ENCODE assay signal across 8 cellular contexts in the genomic region with DNA sequence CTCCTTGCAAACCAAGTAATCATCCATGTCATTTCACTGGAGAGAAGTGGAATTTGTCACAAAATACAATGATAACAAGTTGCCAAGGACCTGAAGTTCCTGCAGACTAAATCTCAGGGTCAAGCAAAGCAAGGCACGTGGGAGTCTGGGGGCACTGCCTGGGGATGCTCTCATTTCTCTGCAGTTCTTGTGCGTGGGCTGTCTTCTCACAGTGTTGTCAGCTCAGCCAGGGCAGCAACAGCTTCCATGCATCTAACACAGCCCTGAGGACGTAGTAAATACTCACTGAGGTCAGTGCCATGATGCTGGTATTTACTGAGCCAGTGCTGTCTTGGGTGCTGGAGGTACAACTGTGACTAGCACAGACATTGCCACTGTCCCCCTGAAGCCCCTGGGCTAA.
"Had no signal": no experiment of that assay in that cellular context is flagged by ENCODE, and none has a peak within 500 bp of the region (broad histone marks: within the 10 kb centered on the region; RNA-seq: fewer than 3 reads in every experiment).

No MANE protein-coding gene starts in this region.

- H3K27ac ChIP-seq: GM23248 had no signal

- H2AFZ ChIP-seq: GM23248 had no signal

- H3K4me3 ChIP-seq: GM23248, HAP-1, K562 had no signal

- DNase-seq: GM23248, H7, IMR-90, KG1 had no signal

- H3K9me3 ChIP-seq: HAP-1 had no signal

- FAIRE-seq: HTR-8/SVneo, K562 had no signal

- H3K36me3 ChIP-seq: HAP-1 had no signal

- ATAC-seq: HCT116, K562 had no signal

- H3K4me1 ChIP-seq: HAP-1 had no signal

- H3K9ac ChIP-seq: GM23248 had no signal
